10 cellular contexts compared by ENCODE assay signal in genomic region chr22:39214383-39215069, GRCh38. TPM values are rescaled to one million over a fixed set of nuclear protein-coding genes. Genes with fewer than 3 reads are reported as not detected.
DNase-seq lines count a peak whose midpoint lies in the region; ATAC-seq, FAIRE-seq and TF ChIP-seq lines count a peak whose summit lies in the region.
"Had no signal": no experiment of that assay in that cellular context is flagged by ENCODE, and none has a peak within 500 bp of the region (broad histone marks: within the 10 kb centered on the region; RNA-seq: fewer than 3 reads in every experiment).

No MANE protein-coding gene starts in this region.

- no peak overlapping the region for H3K9ac ChIP-seq in HepG2 (ENCODE audit: insufficient read depth, low read depth, low read length)

- no peak for FAIRE-seq in HepG2 (lab: Jason Lieb, UNC)

- no peak for TF ChIP-seq RAD21 in HepG2 (CRISPR knock-in tag; IDR thresholded peaks at IDR 0.05)

- no peaks in the 10 kb centered on the region for H3K36me3 Mint-ChIP-seq in stimulated activated effector memory CD8-positive, alpha-beta T cell treated with anti-CD3 and anti-CD28 coated beads, Interleukin-12 subunit alpha, Interleukin-12 subunit beta, amount 100 ng/mL, for 72 hours

- 13% methylated on average over 8 of the region's 8 CpGs for WGBS in HepG2 (ENCODE audit: low lambda C conversion rate)
- WGBS in right lobe of liver (ENCODE audit: insufficient coverage, low coverage, low lambda C conversion rate, missing lambda C conversion rate): 35% methylated on average over 5 of the region's 8 CpGs

- H3K79me2 ChIP-seq in HepG2 (ENCODE audit: insufficient read depth, low read length): no peaks in the 10 kb centered on the region

- no peak for TF ChIP-seq EP300 in HepG2 (IDR thresholded peaks at IDR 0.05; ENCODE audit: low read depth in 2 of 2, low read length in 2 of 2)
- TF ChIP-seq EP300 in HepG2 (CRISPR knock-in tag; IDR thresholded peaks at IDR 0.05; ENCODE audit: borderline replicate concordance): no peak

- BruUV-seq in HepG2 (replicated peaks; lab: Mats Ljungman, UMichigan): no TSS peak

- no peak overlapping the region for H3K27ac ChIP-seq in HepG2 (ENCODE audit: extremely low read length, insufficient read depth, low read length)
- no peak overlapping the region for H3K27ac ChIP-seq in right lobe of liver

- H3K9me3 ChIP-seq in HepG2 (ENCODE audit: low read length): no peaks in the 10 kb centered on the region
- H3K9me3 ChIP-seq in right lobe of liver: no peaks in the 10 kb centered on the region

- peak; percentile 59 for ATAC-seq in HepG2
- no peak for ATAC-seq in right lobe of liver
- ATAC-seq in SK-N-SH treated with all-trans-retinoic acid at 6 μM for 48 hours: peak; percentile 53; the same call in 2 of the 3 replicates
- ATAC-seq in GM21367 (IDR thresholded peaks at IDR 0.05; ENCODE audit: unreplicated experiment): no peak
- ATAC-seq in stimulated activated effector memory CD8-positive, alpha-beta T cell treated with anti-CD3 and anti-CD28 coated beads, Interleukin-12 subunit alpha, Interleukin-12 subunit beta, amount 100 ng/mL, for 72 hours: no peak
- ATAC-seq: left lobe of liver had no signal

- TF ChIP-seq POLR2A in HepG2 (IDR thresholded peaks at IDR 0.05; ENCODE audit: insufficient read depth in 1 of 2, low read depth in 2 of 2, low read length in 2 of 2) (no peak), right lobe of liver (IDR thresholded peaks at IDR 0.05) (no peak)

- peaks cover 12% of the 10 kb centered on the region for H3K4me1 Mint-ChIP-seq in stimulated activated effector memory CD8-positive, alpha-beta T cell treated with anti-CD3 and anti-CD28 coated beads, Interleukin-12 subunit alpha, Interleukin-12 subunit beta, amount 100 ng/mL, for 72 hours

- in situ Hi-C loops in HepG2 (cut with HindIII; ENCODE audit: extremely low pct_ligation_motif_present, low pct_unique_long_range_greater_than_20kb): no loop called here

- H3K27me3 ChIP-seq in HepG2 (ENCODE audit: control insufficient read depth in 1 of 2, insufficient read depth in 2 of 2, low read length in 2 of 2) (no peaks in the 10 kb centered on the region; a peak in 1 of 5 replicates), right lobe of liver (no peaks in the 10 kb centered on the region)

- intact Hi-C loops in HepG2 (cut with micrococcal nuclease; ENCODE audit: unreplicated experiment): loop anchor here (5.0 kb wide), 1 partner anchor 42 kb away; no protein-coding TSS in a partner anchor
- intact Hi-C loops in right lobe of liver (cut with DNase I): no loop called here

- no peak overlapping the region for H3K4me2 ChIP-seq in HepG2 (ENCODE audit: low read depth, low read length)

- H3K36me3 ChIP-seq in HepG2 (replicated peaks in 1 of 2; ENCODE audit: control insufficient read depth in 1 of 2, insufficient read depth in 2 of 2, low read length in 2 of 2) (no peaks in the 10 kb centered on the region), right lobe of liver (no peaks in the 10 kb centered on the region)

- POLR2A ChIA-PET in HepG2 (lab: Yijun Ruan, JAX): interaction anchor here (1.1 to 1.9 kb wide), 3 partner anchors 16 to 105 kb away, joined by 3 to 8 read pairs (median 7); partner anchors contain the start of gene RPL3

- no peaks in the 10 kb centered on the region for H4K20me1 ChIP-seq in HepG2 (ENCODE audit: insufficient read depth, low read length)

- TF ChIP-seq CTCF in HepG2 (CRISPR knock-in tag; IDR thresholded peaks at IDR 0.05) (no peak), right lobe of liver (IDR thresholded peaks at IDR 0.05) (no peak)

- peak; percentile 58 for DNase-seq in HepG2 (ENCODE audit: low spot score)
- no peak for DNase-seq in right lobe of liver
- peak; percentile 93 for DNase-seq in islet precursor cell
- no peak for DNase-seq in stimulated activated CD4-positive, alpha-beta T cell treated with anti-CD3 and anti-CD28 coated beads, Interleukin-2, amount 100 ng/mL, for 48 hours
- no peak for DNase-seq in midbrain (lab: John Stamatoyannopoulos, UW)
- DNase-seq in stimulated activated effector memory CD8-positive, alpha-beta T cell treated with anti-CD3 and anti-CD28 coated beads, Interleukin-12 subunit alpha, Interleukin-12 subunit beta, amount 100 ng/mL, for 72 hours (ENCODE audit: low spot score in 2 of 2): no peak
- DNase-seq: NCI-H1092 treated with DMSO at 0.1 percent for 48 hours had no signal

- H2AFZ ChIP-seq in HepG2 (ENCODE audit: low read length): no peak overlapping the region

- no peaks in the 10 kb centered on the region for H3K9me3 Mint-ChIP-seq in stimulated activated effector memory CD8-positive, alpha-beta T cell treated with anti-CD3 and anti-CD28 coated beads, Interleukin-12 subunit alpha, Interleukin-12 subunit beta, amount 100 ng/mL, for 72 hours

- no peak overlapping the region for H3K27ac Mint-ChIP-seq in stimulated activated effector memory CD8-positive, alpha-beta T cell treated with anti-CD3 and anti-CD28 coated beads, Interleukin-12 subunit alpha, Interleukin-12 subunit beta, amount 100 ng/mL, for 72 hours

- CTCF ChIA-PET in HepG2 (lab: Yijun Ruan, JAX; ENCODE audit: low intra/inter-chr PET ratio, low total read pairs): no interaction called here

- no peak overlapping the region for H3K4me3 ChIP-seq in HepG2 (replicated peaks in 1 of 3; ENCODE audit: insufficient read depth in 1 of 3, low read depth in 2 of 3, low read length in 3 of 3)
- H3K4me3 ChIP-seq in right lobe of liver: no peak overlapping the region

- H3K4me1 ChIP-seq in HepG2 (ENCODE audit: insufficient read depth, low read length) (peaks cover 26% of the 10 kb centered on the region), right lobe of liver (no peaks in the 10 kb centered on the region)

- no peak overlapping the region for H3K4me3 Mint-ChIP-seq in stimulated activated effector memory CD8-positive, alpha-beta T cell treated with anti-CD3 and anti-CD28 coated beads, Interleukin-12 subunit alpha, Interleukin-12 subunit beta, amount 100 ng/mL, for 72 hours

TF ChIP-seq in HepG2, 621 proteins besides CTCF, POLR2A, EP300 and RAD21 (continues in another document):
- TF ChIP-seq ZNF431 (CRISPR knock-in tag; IDR thresholded peaks at IDR 0.05; ENCODE audit: borderline replicate concordance, low read depth) (no peak), TEAD3 (CRISPR knock-in tag; optimal IDR thresholded peaks at IDR 0.05; ENCODE audit: borderline replicate concordance) (peak; percentile 68)

TF ChIP-seq in SK-N-SH treated with all-trans-retinoic acid at 6 μM for 48 hours, 23 proteins besides CTCF, POLR2A, EP300 and RAD21:
- no peak for TF ChIP-seq ESRRG (CRISPR knock-in tag; IDR thresholded peaks at IDR 0.05)
- TF ChIP-seq CREB5 (CRISPR knock-in tag; IDR thresholded peaks at IDR 0.05; ENCODE audit: low read depth): no peak
- no peak for TF ChIP-seq GLIS3 (CRISPR knock-in tag; IDR thresholded peaks at IDR 0.05)
- TF ChIP-seq OSR1 (CRISPR knock-in tag; IDR thresholded peaks at IDR 0.05): no peak

RNA-seq across cellular contexts. Expression of gene PDGFB, which starts 30.3 kb away (rescaled TPM):
- 0.65 and 1.4 TPM in 2 replicates for total RNA-seq in HepG2 (2016; rRNA removed; fragmentation: Illumina TruSeq; extraction: Trizol)
- total RNA-seq in HepG2 (2016; cell fraction: cytosol; rRNA removed; fragmentation: Illumina TruSeq; extraction: Trizol; ENCODE audit: low read depth): 0.26 and 0.30 TPM in 2 replicates
- total RNA-seq in HepG2 (2016; cell fraction: insoluble cytoplasmic fraction; rRNA removed; fragmentation: Illumina TruSeq; extraction: Trizol): 1.0 and 1.1 TPM in 2 replicates
- 0.76 and 1.4 TPM in 2 replicates for total RNA-seq in HepG2 (2016; cell fraction: membrane; rRNA removed; fragmentation: Illumina TruSeq; extraction: Trizol)
- total RNA-seq in HepG2 (2016; cell fraction: nucleus; rRNA removed; fragmentation: Illumina TruSeq; extraction: Trizol): 1.7 and 2.0 TPM in 2 replicates
- polyA plus RNA-seq in HepG2 (2011; rRNA removed): 10.1 and 12.8 TPM in 2 replicates
- polyA plus RNA-seq in HepG2 (2011; cell fraction: cytosol; rRNA removed): 12.7 and 12.9 TPM in 2 replicates
- polyA plus RNA-seq in HepG2 (2011; cell fraction: nucleus; rRNA removed): 37.3 and 38.1 TPM in 2 replicates
- 11.5 and 12.7 TPM in 2 replicates for polyA plus RNA-seq in HepG2 (2012)
- polyA plus RNA-seq in HepG2 (2016; cell fraction: cytosol; fragmentation: Illumina TruSeq; extraction: Trizol; ENCODE audit: low read depth): 0.15 and 0.27 TPM in 2 replicates
- 0.72 and 0.85 TPM in 2 replicates for polyA plus RNA-seq in HepG2 (2016; cell fraction: insoluble cytoplasmic fraction; fragmentation: Illumina TruSeq; extraction: Trizol; ENCODE audit: low read depth)
- 0.63 and 0.68 TPM in 2 replicates for polyA plus RNA-seq in HepG2 (2016; cell fraction: membrane; fragmentation: Illumina TruSeq; extraction: Trizol; ENCODE audit: low read depth)
- 3.3 and 3.9 TPM in 2 replicates for polyA plus RNA-seq in HepG2 (2016; cell fraction: nucleus; fragmentation: Illumina TruSeq; extraction: Trizol; ENCODE audit: insufficient read depth, low read depth)
- 2.3 and 28.2 TPM in 2 replicates for polyA minus RNA-seq in HepG2 (2011; rRNA and poly(A)+ RNA removed; ENCODE audit: low replicate concordance)
- 13.6 and 16.1 TPM in 2 replicates for polyA minus RNA-seq in HepG2 (2011; cell fraction: cytosol; rRNA and poly(A)+ RNA removed)
- 7.7 and 9.6 TPM in 2 replicates for polyA minus RNA-seq in HepG2 (2011; cell fraction: nucleus; rRNA and poly(A)+ RNA removed)
- total RNA-seq in right lobe of liver: 10 to 100 TPM in 1 of 6 experiments, 1 to 10 TPM in 4, under 1 TPM in 1; 0.90 to 10.2 (median 3.3) TPM

Comparison
In these comparisons a context has a peak if more than half of its experiments do, and no peak if none do; other contexts are left out.
1. ATAC-seq: peak in HepG2 (single experiment) and SK-N-SH treated with all-trans-retinoic acid at 6 μM for 48 hours (single experiment); none in right lobe of liver (0 of 4), GM21367 (single experiment) and stimulated activated effector memory CD8-positive, alpha-beta T cell treated with anti-CD3 and anti-CD28 coated beads, Interleukin-12 subunit alpha, Interleukin-12 subunit beta, amount 100 ng/mL, for 72 hours (single experiment).
2. DNase-seq: peak in HepG2 (single experiment) and islet precursor cell (single experiment); none in right lobe of liver (0 of 3), stimulated activated CD4-positive, alpha-beta T cell treated with anti-CD3 and anti-CD28 coated beads, Interleukin-2, amount 100 ng/mL, for 48 hours (0 of 2), midbrain (single experiment) and stimulated activated effector memory CD8-positive, alpha-beta T cell treated with anti-CD3 and anti-CD28 coated beads, Interleukin-12 subunit alpha, Interleukin-12 subunit beta, amount 100 ng/mL, for 72 hours (0 of 2).